ENCODE assay signal across 8 cellular contexts in the genomic region with DNA sequence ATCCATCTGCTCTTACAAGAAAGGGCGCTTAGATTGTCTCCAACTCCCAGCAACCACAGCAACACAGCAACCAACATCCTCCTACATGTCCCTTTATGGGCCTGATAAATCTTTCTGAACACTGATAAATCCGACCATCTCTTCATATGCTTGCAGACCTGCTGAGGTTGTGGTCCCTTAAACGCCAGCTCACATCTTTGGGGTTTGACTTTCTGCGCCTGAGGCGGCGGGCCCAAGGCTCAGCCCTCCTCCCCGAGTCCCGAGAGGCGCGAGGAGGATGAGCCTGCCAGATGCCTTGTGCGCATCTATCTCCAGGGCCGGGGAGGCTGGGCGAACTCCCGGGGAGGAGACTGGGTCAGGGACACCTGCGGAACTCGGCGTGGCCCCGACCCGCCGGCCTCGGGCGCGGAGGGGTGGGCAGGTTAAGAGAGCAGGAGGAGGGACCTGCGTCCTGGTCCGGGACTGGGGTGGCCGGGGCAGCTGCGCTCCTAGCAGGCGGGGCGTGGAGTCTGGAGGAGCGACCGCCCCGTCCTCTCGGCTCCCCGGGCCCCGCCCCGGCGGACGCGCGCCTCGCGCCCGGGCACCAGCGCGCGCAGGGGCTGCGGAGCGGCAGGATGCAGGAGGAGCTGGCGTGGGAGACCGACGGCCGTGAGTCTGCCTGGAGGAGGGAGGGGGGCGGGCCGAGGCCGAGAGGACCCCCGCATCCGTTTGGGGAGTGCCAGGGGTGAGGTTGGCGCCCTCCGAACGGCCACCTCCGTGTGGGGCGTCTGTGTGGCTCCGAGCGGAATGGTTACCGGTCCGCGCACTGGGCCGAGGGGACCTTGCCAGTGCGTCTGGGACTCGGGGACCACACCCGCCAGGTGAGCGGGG.
A peak's percentile ranks its signal among the peaks of the same experiment; 100 is the strongest.
DNase-seq lines count a peak whose midpoint lies in the region; ATAC-seq and TF ChIP-seq lines count a peak whose summit lies in the region.

TSS of gene ANKDD1A (plus strand) at position 586 of the 870 bp plus-strand sequence. CDS start at position 615, 29 bp downstream.

- ATAC-seq in GM21526 (IDR thresholded peaks at IDR 0.05; ENCODE audit: low FRiP score, unreplicated experiment), result peak; percentile 73

- no peak for TF ChIP-seq CTCF in epithelial cell of esophagus (IDR thresholded peaks at IDR 0.05; ENCODE audit: insufficient read depth, low read depth, low read length, missing control alignments)

- H3K4me1 ChIP-seq in subcutaneous abdominal adipose tissue (ENCODE audit: control insufficient read depth in 5 of 5, insufficient read depth in 5 of 5, low read length in 5 of 5), result peaks cover 0 to 18% (median 17%) of the 10 kb centered on the region in 5 donors

- H3K9me3 ChIP-seq in subcutaneous abdominal adipose tissue (ENCODE audit: control insufficient read depth in 5 of 5, low read length in 5 of 5), result no peaks in the 10 kb centered on the region

- DNase-seq in D341Med (ENCODE audit: low spot score) (peak; percentile 94), NCI-H1694 (lab: John Stamatoyannopoulos, UW) (peak; percentile 18), epithelial cell of esophagus (ENCODE audit: low read depth) (peak; percentile 54), middle frontal gyrus (ENCODE audit: extremely low spot score, low spot score) (peak; percentile 27)
- DNase-seq in activated CD4-positive, alpha-beta T cell treated with anti-CD3 and anti-CD28 coated beads, Interleukin-2, amount 50 U/mL, for 1 hour, result peak; percentile 26
- DNase-seq in central memory CD4-positive, alpha-beta T cell, result no peak

- H3K36me3 ChIP-seq in subcutaneous abdominal adipose tissue (ENCODE audit: control insufficient read depth in 5 of 5, insufficient read depth in 5 of 5, low read length in 5 of 5), result no peaks in the 10 kb centered on the region

- H3K4me3 ChIP-seq in epithelial cell of esophagus (ENCODE audit: low read length) (peak within 1 kb of the TSS; percentile 48), subcutaneous abdominal adipose tissue (ENCODE audit: low read depth in 1 of 5, low read length in 5 of 5) (peak within 1 kb of the TSS; percentile 35 to 78 (median 73))

- H3K27ac ChIP-seq in subcutaneous abdominal adipose tissue (ENCODE audit: low read depth, low read length), result no peak within 1 kb of the TSS

- H3K27me3 ChIP-seq in subcutaneous abdominal adipose tissue (ENCODE audit: control insufficient read depth in 5 of 5, insufficient read depth in 4 of 5, low read length in 5 of 5), result no peaks in the 10 kb centered on the region

- peak within 1 kb of the TSS in 2 of 5 donors; percentile 49 to 59 for H3K9ac ChIP-seq in subcutaneous abdominal adipose tissue (ENCODE audit: low read length in 5 of 5)
